In the genomic region with DNA sequence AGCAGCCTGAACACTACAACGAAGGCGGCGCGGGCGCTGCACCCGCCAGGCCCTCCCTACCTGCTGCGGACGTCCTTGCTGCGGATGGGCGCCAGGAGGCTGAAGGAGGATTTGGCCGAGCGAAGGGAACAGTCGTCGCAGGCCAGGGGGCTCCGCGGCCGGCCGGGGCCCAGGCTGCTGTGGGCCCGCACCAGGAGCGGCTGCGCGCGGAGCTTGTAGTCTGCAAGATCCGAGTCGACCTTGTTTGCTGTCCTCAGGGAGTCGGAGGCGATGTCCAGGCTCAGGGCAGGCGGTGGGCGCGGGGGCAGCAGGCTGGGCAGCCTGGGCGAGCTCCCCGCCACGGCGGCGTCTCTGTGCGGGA, we compare ENCODE assay signal across 6 cellular contexts. TPM values are rescaled to one million over a fixed set of nuclear protein-coding genes. Genes with fewer than 3 reads are reported as not detected.
A peak's percentile ranks its signal among the peaks of the same experiment; 100 is the strongest.
DNase-seq lines count a peak whose midpoint lies in the region; ATAC-seq and FAIRE-seq lines count a peak whose summit lies in the region.

No MANE protein-coding gene starts in this region.

- no peaks in the 10 kb centered on the region for H3K9me3 ChIP-seq in T-helper 17 cell (ENCODE audit: control insufficient read depth, low read length, poor library complexity, severe bottlenecking)

- H3K4me1 Mint-ChIP-seq in T-helper 17 cell = peaks cover 18% of the 10 kb centered on the region

- peak overlapping the region; percentile 92 for H3K4me3 Mint-ChIP-seq in T-helper 17 cell

- DNase-seq in DMS79 treated with DMSO at 0.1 percent for 48 hours (lab: John Stamatoyannopoulos, UW) (peak; percentile 4), DMS79 (lab: John Stamatoyannopoulos, UW) (no peak), T-helper 17 cell (no peak), kidney glomerular epithelial cell (lab: John Stamatoyannopoulos, UW) (peak; percentile 15), cerebellar cortex (ENCODE audit: low spot score) (no peak), frontal cortex (ENCODE audit: low spot score in 2 of 2) (no peak)

- no peaks in the 10 kb centered on the region for H3K27me3 Mint-ChIP-seq in T-helper 17 cell

- peak overlapping the region; percentile 92 for H3K27ac Mint-ChIP-seq in T-helper 17 cell

- FAIRE-seq in frontal cortex (lab: Jason Lieb, UNC) = no peak

- ATAC-seq in T-helper 17 cell = peak; percentile 31

- peaks cover under 1% of the 10 kb centered on the region for H3K36me3 Mint-ChIP-seq in T-helper 17 cell (ENCODE audit: low read depth)

RNA-seq across cellular contexts. Expression of gene INPP5E, which starts 1.1 kb away (rescaled TPM):
- total RNA-seq in T-helper 17 cell = 10 to 100 TPM; 26.0 to 32.7 TPM
- 10.2 TPM for total RNA-seq in frontal cortex

RNA-seq across cellular contexts. Expression of gene PMPCA, which starts 28.1 kb away (rescaled TPM):
- total RNA-seq in T-helper 17 cell (10 to 100 TPM; 62.2 to 80.3 TPM), frontal cortex (26.1 TPM)

RNA-seq across cellular contexts. Expression of gene ENTR1, which starts 28.1 kb away (rescaled TPM):
- total RNA-seq in T-helper 17 cell = 10 to 100 TPM; 46.5 to 51.8 TPM
- 20.0 TPM for total RNA-seq in frontal cortex

RNA-seq across cellular contexts. Expression of gene SNAPC4, which starts 38.6 kb away (rescaled TPM):
- total RNA-seq in T-helper 17 cell (10 to 100 TPM; 10.6 to 11.0 TPM), frontal cortex (5.7 TPM)

RNA-seq across cellular contexts. Expression of gene SEC16A, which starts 44.3 kb away (rescaled TPM):
- total RNA-seq in T-helper 17 cell (10 to 100 TPM; 71.7 to 74.7 TPM), frontal cortex (9.0 TPM)

Comparison
In these comparisons a context has a peak if more than half of its experiments do, and no peak if none do; other contexts are left out.
1. DNase-seq: peak in DMS79 treated with DMSO at 0.1 percent for 48 hours (single experiment) and kidney glomerular epithelial cell (single experiment); none in DMS79 (single experiment), T-helper 17 cell (0 of 3), cerebellar cortex (single experiment) and frontal cortex (0 of 2).